In genomic region chr15:80252281-80252619, GRCh38 we compare ENCODE assay signal across 11 cellular contexts. TPM values are rescaled to one million over a fixed set of nuclear protein-coding genes. Genes with fewer than 3 reads are reported as not detected.
A peak's percentile ranks its signal among the peaks of the same experiment; 100 is the strongest.
DNase-seq lines count a peak whose midpoint lies in the region; ATAC-seq and TF ChIP-seq lines count a peak whose summit lies in the region.
"Had no signal": no experiment of that assay in that cellular context is flagged by ENCODE, and none has a peak within 500 bp of the region (broad histone marks: within the 10 kb centered on the region; RNA-seq: fewer than 3 reads in every experiment).

No MANE protein-coding gene starts in this region.

- H3K4me2 ChIP-seq in PC-3 (ENCODE audit: low read length): peak overlapping the region; percentile 28; the same call in 1 of the 2 replicates

- H3F3A ChIP-seq in PC-3 (ENCODE audit: low read length, unreplicated experiment): no peaks in the 10 kb centered on the region

- no peaks in the 10 kb centered on the region for H4K20me1 ChIP-seq in PC-3 (ENCODE audit: low read length)

- peaks cover 51 to 83% of the 10 kb centered on the region in 2 donors for H3K27me3 Mint-ChIP-seq in CD8-positive, alpha-beta memory T cell

- TF ChIP-seq CTCF in PC-3 (conservative IDR thresholded peaks at IDR 0.05; ENCODE audit: low read depth, low read length): no peak
- no peak for TF ChIP-seq CTCF in gastroesophageal sphincter (IDR thresholded peaks at IDR 0.05)
- no peak for TF ChIP-seq CTCF in psoas muscle (IDR thresholded peaks at IDR 0.05)

- no peak overlapping the region for H3K4me3 ChIP-seq in CD8-positive, alpha-beta memory T cell (ENCODE audit: low read length)
- H3K4me3 ChIP-seq in PC-3 (ENCODE audit: low read length) (no peak overlapping the region), gastroesophageal sphincter (peak overlapping the region; percentile 9 to 52), psoas muscle (peak overlapping the region; percentile 62)

- CTCF ChIA-PET in CD8-positive, alpha-beta memory T cell (lab: Charles Lee): no interaction called here
- CTCF ChIA-PET in PC-3 (lab: Charles Lee): no interaction called here

- no peaks in the 10 kb centered on the region for H3K9me3 ChIP-seq in CD8-positive, alpha-beta memory T cell (ENCODE audit: low read length)
- H3K9me3 ChIP-seq in PC-3 (ENCODE audit: low read length) (no peaks in the 10 kb centered on the region), gastroesophageal sphincter (no peaks in the 10 kb centered on the region), psoas muscle (no peaks in the 10 kb centered on the region)

- no TSS peak for BruUV-seq in PC-3 (replicated peaks; lab: Mats Ljungman, UMichigan)

- TF ChIP-seq POLR2A in gastroesophageal sphincter (IDR thresholded peaks at IDR 0.05): no peak

- H3K4me1 ChIP-seq in CD8-positive, alpha-beta memory T cell (ENCODE audit: insufficient read depth, low read length): no peaks in the 10 kb centered on the region
- no peaks in the 10 kb centered on the region for H3K4me1 ChIP-seq in PC-3 (ENCODE audit: insufficient read depth, low read length)
- peaks cover 0 to 16% (median 5%) of the 10 kb centered on the region in 3 donors for H3K4me1 ChIP-seq in gastroesophageal sphincter
- H3K4me1 ChIP-seq in psoas muscle: no peaks in the 10 kb centered on the region

- H2AFZ ChIP-seq in PC-3 (ENCODE audit: low read length): no peak overlapping the region

- peak overlapping the region in 1 of 8 donors; percentile 47 for H3K27ac Mint-ChIP-seq in CD8-positive, alpha-beta memory T cell
- H3K27ac Mint-ChIP-seq: dendritic cell treated with granulocyte-macrophage colony-stimulating factor and Interleukin-4, amounts not matched to agents 40 ng/mL and 50 ng/mL, for 4 days had no signal

- H3K9me3 Mint-ChIP-seq in CD8-positive, alpha-beta memory T cell: no peaks in the 10 kb centered on the region
- H3K9me3 Mint-ChIP-seq: dendritic cell treated with granulocyte-macrophage colony-stimulating factor and Interleukin-4, amounts not matched to agents 40 ng/mL and 50 ng/mL, for 4 days had no signal

- TF ChIP-seq EP300 in gastroesophageal sphincter (IDR thresholded peaks at IDR 0.05): no peak

- H3K79me2 ChIP-seq in PC-3 (ENCODE audit: low read length): no peaks in the 10 kb centered on the region

- 0 to 1% methylated on average over 2 to 7 of the region's 7 CpGs for WGBS in gastroesophageal sphincter (ENCODE audit: low coverage in 1 of 2), 2 donors
- 2 to 6% (median 4%) methylated on average over 7 of the region's 7 CpGs for WGBS in psoas muscle, 3 donors

- no peaks in the 10 kb centered on the region for H3K9me2 ChIP-seq in PC-3 (replicated peaks; ENCODE audit: low read length)

- no peak for ATAC-seq in PC-3
- ATAC-seq in gastroesophageal sphincter: no peak
- ATAC-seq in psoas muscle: no peak
- ATAC-seq in GM21423 (IDR thresholded peaks at IDR 0.05; ENCODE audit: unreplicated experiment): no peak
- no peak for ATAC-seq in left colon

- H3K27ac ChIP-seq in CD8-positive, alpha-beta memory T cell (ENCODE audit: low read depth, low read length): no peak overlapping the region
- H3K27ac ChIP-seq in PC-3 (ENCODE audit: low read length): no peak overlapping the region
- H3K27ac ChIP-seq in gastroesophageal sphincter: peak overlapping the region in 3 of 4 donors; percentile 8 to 73 (median 61)
- H3K27ac ChIP-seq in psoas muscle: no peak overlapping the region

- intact Hi-C loops in PC-3 (cut with micrococcal nuclease) (no loop called here), psoas muscle (cut with DNase I) (no loop called here), left colon (cut with DNase I, micrococcal nuclease) (no loop called here)

- no peaks in the 10 kb centered on the region for H3K36me3 ChIP-seq in CD8-positive, alpha-beta memory T cell (ENCODE audit: insufficient read depth, low read length)
- H3K36me3 ChIP-seq in PC-3 (ENCODE audit: low read depth, low read length) (no peaks in the 10 kb centered on the region), gastroesophageal sphincter (no peaks in the 10 kb centered on the region), psoas muscle (ENCODE audit: insufficient read depth in 1 of 2, low read depth in 1 of 2) (no peaks in the 10 kb centered on the region)

- H3K4me1 Mint-ChIP-seq in CD8-positive, alpha-beta memory T cell: peaks cover 4 to 14% (median 10%) of the 10 kb centered on the region in 3 donors

- H3K9ac ChIP-seq in PC-3 (ENCODE audit: low read length): no peak overlapping the region

- DNase-seq in CD8-positive, alpha-beta memory T cell: no peak
- DNase-seq in PC-3 (no peak), psoas muscle (no peak), NCI-H774 (lab: John Stamatoyannopoulos, UW) (no peak), left colon (no peak)
- DNase-seq in stimulated activated CD4-positive, alpha-beta T cell treated with anti-CD3 and anti-CD28 coated beads, Interleukin-4, amount 100 ng/mL, for 4 hours: no peak
- DNase-seq: midbrain, NCI-H510A had no signal

- peak overlapping the region in 6 of 7 donors; percentile 15 to 71 (median 56) for H3K4me3 Mint-ChIP-seq in CD8-positive, alpha-beta memory T cell
- H3K4me3 Mint-ChIP-seq: dendritic cell treated with granulocyte-macrophage colony-stimulating factor and Interleukin-4, amounts not matched to agents 40 ng/mL and 50 ng/mL, for 4 days had no signal

- no peaks in the 10 kb centered on the region for H3K36me3 Mint-ChIP-seq in CD8-positive, alpha-beta memory T cell

- H3K27me3 ChIP-seq in CD8-positive, alpha-beta memory T cell (ENCODE audit: insufficient read depth, low read length, poor library complexity, severe bottlenecking): peaks cover 19% of the 10 kb centered on the region
- peaks cover 93% of the 10 kb centered on the region for H3K27me3 ChIP-seq in PC-3 (ENCODE audit: low read length)
- H3K27me3 ChIP-seq in gastroesophageal sphincter: peaks cover 98% of the 10 kb centered on the region
- peaks cover 3 to 63% (median 10%) of the 10 kb centered on the region in 3 donors for H3K27me3 ChIP-seq in psoas muscle (ENCODE audit: insufficient read depth in 3 of 3, low read length in 2 of 3)

- POLR2A ChIA-PET in CD8-positive, alpha-beta memory T cell (lab: Charles Lee): no interaction called here
- POLR2A ChIA-PET in PC-3 (lab: Charles Lee; ENCODE audit: unreplicated experiment): no interaction called here

RNA-seq across cellular contexts. Expression of gene CTXND1, which starts 0.2 kb away (rescaled TPM):
- total RNA-seq in CD8-positive, alpha-beta memory T cell: not detected
- not detected for polyA plus RNA-seq in CD8-positive, alpha-beta memory T cell
- total RNA-seq in PC-3 (2014; rRNA removed) (not detected in 2 replicates), gastroesophageal sphincter (under 1 TPM; 0.27 to 0.85 (median 0.75) TPM), psoas muscle (under 1 TPM in 2 of 4 donors, not detected in 2; 0.04 to 0.07 TPM), left colon (under 1 TPM; 0.15 to 0.42 TPM)
- under 1 TPM in 2 of 3 donors, not detected in 1; 0.01 to 0.04 TPM for polyA plus RNA-seq in psoas muscle

Comparison
In these comparisons a context has a peak if more than half of its experiments do, and no peak if none do; other contexts are left out.
1. H3K27ac ChIP-seq: peak in gastroesophageal sphincter (3 of 4); none in CD8-positive, alpha-beta memory T cell (single experiment), PC-3 (single experiment) and psoas muscle (single experiment).
2. H3K4me3 ChIP-seq: peak in gastroesophageal sphincter (2 of 2) and psoas muscle (single experiment); none in CD8-positive, alpha-beta memory T cell (single experiment) and PC-3 (single experiment).